8 cellular contexts compared by ENCODE assay signal in the genomic region with DNA sequence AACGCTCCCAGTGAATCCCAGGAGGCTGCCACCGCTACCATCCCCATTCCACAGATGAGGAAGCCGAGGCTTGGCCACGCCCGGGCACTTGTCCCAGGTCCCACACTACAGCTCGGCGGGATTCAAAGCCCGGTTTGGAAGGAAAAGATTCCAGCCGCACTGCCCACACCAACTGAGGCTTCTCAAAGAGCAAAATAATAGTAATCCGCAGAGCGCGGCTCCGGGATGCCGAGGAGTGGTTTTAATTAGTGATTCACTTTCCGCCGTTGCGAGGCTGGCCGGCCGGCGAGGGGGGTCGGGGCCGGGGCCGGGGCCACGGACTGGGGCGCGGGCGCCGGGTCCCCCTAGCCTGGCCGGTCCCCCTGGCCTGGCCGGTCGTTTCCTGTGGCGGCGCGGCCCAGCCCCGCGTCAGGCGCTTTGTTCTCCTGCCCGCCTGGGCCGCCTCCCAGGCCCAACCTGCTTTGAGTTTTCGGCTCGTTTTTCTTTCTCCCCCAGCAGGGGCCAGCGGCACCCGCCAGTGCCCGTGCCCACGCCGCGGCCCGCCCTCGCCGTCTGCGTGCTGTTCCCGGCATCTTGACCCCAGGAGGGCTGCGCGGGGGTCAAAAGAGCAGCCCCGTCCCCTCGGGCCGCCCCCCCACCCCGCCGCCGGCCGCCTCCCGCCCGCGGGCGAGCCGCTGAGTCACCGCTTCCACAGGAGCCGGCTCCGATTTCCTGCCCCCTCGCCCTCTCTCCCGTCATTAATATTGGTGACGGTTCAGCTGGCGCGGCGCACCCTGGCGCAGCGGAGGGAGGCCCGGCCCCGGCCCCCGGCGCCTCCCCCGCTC. TPM values are rescaled to one million over a fixed set of nuclear protein-coding genes. Genes with fewer than 3 reads are reported as not detected.
DNase-seq lines count a peak whose midpoint lies in the region; ATAC-seq and TF ChIP-seq lines count a peak whose summit lies in the region.

No MANE protein-coding gene starts in this region.

- H3K4me3 ChIP-seq in dorsolateral prefrontal cortex = peak overlapping the region in 57 of 59 donors; percentile 21 to 66 (median 45)
- H3K4me3 ChIP-seq in mesodermal cell (ENCODE audit: extremely low read depth, insufficient read depth, low read length, poor library complexity, severe bottlenecking) = peak overlapping the region; percentile 21
- H3K4me3 ChIP-seq in thyroid gland (replicated peaks in 1 of 3) = peak overlapping the region in 1 of 3 donors; percentile 21

- H3K27ac ChIP-seq in dorsolateral prefrontal cortex = peak overlapping the region in 30 of 59 donors; percentile 5 to 85 (median 56)
- H3K27ac ChIP-seq in mesodermal cell (ENCODE audit: low read depth, low read length, severe bottlenecking) = peak overlapping the region; percentile 92
- peak overlapping the region; percentile 35 to 84 (median 63) for H3K27ac ChIP-seq in thyroid gland

- peaks cover 18% of the 10 kb centered on the region for H3K4me1 ChIP-seq in mesodermal cell (ENCODE audit: control insufficient read depth, insufficient read depth, low read length, poor library complexity, severe bottlenecking)
- peaks cover 6 to 14% of the 10 kb centered on the region in 2 donors for H3K4me1 ChIP-seq in thyroid gland

- in situ Hi-C loops in Caki2 (cut with HindIII; ENCODE audit: low pct_unique_long_range_greater_than_20kb, low sequenced_read_pairs) = no loop called here

- peaks cover 0 to 21% (median 0%) of the 10 kb centered on the region in 45 donors for H3K27me3 ChIP-seq in dorsolateral prefrontal cortex
- no peaks in the 10 kb centered on the region for H3K27me3 ChIP-seq in thyroid gland

- H3K36me3 ChIP-seq in mesodermal cell (ENCODE audit: control insufficient read depth, insufficient read depth, low read length) (no peaks in the 10 kb centered on the region), thyroid gland (no peaks in the 10 kb centered on the region)

- no peak for ATAC-seq in HG03571 (IDR thresholded peaks at IDR 0.05; ENCODE audit: unreplicated experiment)

- WGBS in mesodermal cell (ENCODE audit: insufficient coverage in 2 of 2), 2 experiments = 14% methylated on average over 47 to 65 of the region's 82 CpGs
- WGBS in thyroid gland, 2 donors = 29 to 79% methylated on average over 9 to 51 of the region's 82 CpGs

- intact Hi-C loops in dorsolateral prefrontal cortex (cut with DNase I) = no loop called here
- intact Hi-C loops in thyroid gland (cut with DNase I) = no loop called here

- TF ChIP-seq CTCF in dorsolateral prefrontal cortex (IDR thresholded peaks at IDR 0.05 in 54 of 56, conservative IDR thresholded peaks at IDR 0.05 in 2 of 56; ENCODE audit: low read depth in 1 of 56, partially characterized antibody in 56 of 56) = no peak
- no peak for TF ChIP-seq CTCF in thyroid gland (IDR thresholded peaks at IDR 0.05)

- DNase-seq in Caki2 (ENCODE audit: low read depth) (peak; percentile 58), dorsolateral prefrontal cortex (peak in 1 of 10 donors; percentile 38), thyroid gland (peak; percentile 26 to 27), DMS79 (lab: John Stamatoyannopoulos, UW) (no peak)
- no peak for DNase-seq in activated CD4-positive, CD25-positive, alpha-beta regulatory T cell treated with anti-CD3 and anti-CD28 coated beads, Interleukin-2, amount 50 U/mL, for 72 hours

- no peaks in the 10 kb centered on the region for H3K9me3 ChIP-seq in mesodermal cell (ENCODE audit: control insufficient read depth, low read length)
- H3K9me3 ChIP-seq in thyroid gland = no peaks in the 10 kb centered on the region

- no peak for TF ChIP-seq POLR2A in thyroid gland (IDR thresholded peaks at IDR 0.05)

TF ChIP-seq in PFSK-1, 5 proteins besides CTCF, POLR2A, EP300 and RAD21:
- TF ChIP-seq FOXP2 (optimal IDR thresholded peaks at IDR 0.05; ENCODE audit: borderline replicate concordance, extremely low read depth, extremely low read length, insufficient read depth) = no peak
- peak; percentile 16; the same call in 1 of the 2 replicates for TF ChIP-seq TAF1 (IDR thresholded peaks at IDR 0.05; ENCODE audit: borderline replicate concordance, insufficient read depth, low read length)
TF ChIP-seq in PFSK-1: peak in this region for 1.

RNA-seq across cellular contexts. Expression of a gene that starts 31.2 kb away (rescaled TPM):
- total RNA-seq in Caki2 (2014; rRNA removed; shearing (Covaris generic); ENCODE audit: low replicate concordance) = 3.6 and 9.5 TPM in 2 replicates
- polyA plus RNA-seq in PFSK-1 (2012; ENCODE audit: insufficient read length, low read depth) = 27.5 TPM
- total RNA-seq in dorsolateral prefrontal cortex = 1 to 10 TPM in 87 of 120 experiments, under 1 TPM in 33; 0.32 to 3.2 (median 1.3) TPM
- polyA plus RNA-seq in mesodermal cell (2013, experiment 1 of 2) = 0.22 TPM
- 0.30 TPM for polyA plus RNA-seq in mesodermal cell (2013, experiment 2 of 2)
- 1 to 10 TPM in 2 of 4 donors, under 1 TPM in 1, not detected in 1; 0.67 to 1.4 (median 1.0) TPM for total RNA-seq in thyroid gland

Comparison
In these comparisons a context has a peak if more than half of its experiments do, and no peak if none do; other contexts are left out.
1. DNase-seq: peak in Caki2 (single experiment) and thyroid gland (2 of 2); none in DMS79 (single experiment) and activated CD4-positive, CD25-positive, alpha-beta regulatory T cell treated with anti-CD3 and anti-CD28 coated beads, Interleukin-2, amount 50 U/mL, for 72 hours (single experiment).
2. Peak in every context shown above with its lines, with median percentiles within 50 percentile points of each other: H3K27ac ChIP-seq.